ENCODE assay signal across 22 cellular contexts in the genomic region with DNA sequence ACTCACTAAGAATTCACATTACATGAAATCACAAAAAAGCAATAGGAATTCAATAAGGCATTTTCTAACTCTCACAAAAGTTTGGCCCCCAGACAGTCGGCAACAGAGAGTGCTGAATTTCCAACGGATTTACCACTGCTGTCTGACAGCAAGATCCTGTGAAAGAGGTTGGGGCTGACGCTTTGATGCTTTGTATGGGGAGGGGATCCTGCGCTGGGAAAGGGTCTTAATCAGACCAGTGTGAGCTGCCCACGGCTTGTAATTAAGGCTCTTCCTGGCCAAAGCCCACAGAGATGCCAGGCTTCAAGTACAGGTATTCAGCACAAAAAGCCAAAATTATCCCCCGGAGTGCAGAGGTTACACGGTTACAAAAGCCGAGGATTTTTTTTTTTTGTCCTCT.
"Had no signal": no experiment of that assay in that cellular context is flagged by ENCODE, and none has a peak within 500 bp of the region (broad histone marks: within the 10 kb centered on the region; RNA-seq: fewer than 3 reads in every experiment).

No MANE protein-coding gene starts in this region.

- H3K27ac ChIP-seq: left ventricle myocardium inferior, stomach, suprapubic skin, tibial nerve had no signal

- H3K4me3 Mint-ChIP-seq: activated naive CD8-positive, alpha-beta T cell treated with anti-CD3 and anti-CD28 coated beads for 36 hours; activated T-cell treated with anti-CD3 and anti-CD28 coated beads, Interleukin-2, amount 50 U/mL, for 24 hours; activated T-helper 17 cell treated with anti-CD3 and anti-CD28 coated beads, Interleukin-2, amount 50 U/mL, for 72 hours; immature natural killer cell; T-cell; T-helper 2 cell treated with Interferon-gamma antibody and Interleukin-4, amounts not matched to agents 5 μg/mL and 100 μg/mL, for 36 hours had no signal

- H3K36me3 ChIP-seq: left ventricle myocardium inferior, stomach, suprapubic skin, tibial nerve had no signal

- H3K4me1 Mint-ChIP-seq: activated naive CD8-positive, alpha-beta T cell treated with anti-CD3 and anti-CD28 coated beads for 36 hours; activated T-helper 17 cell treated with anti-CD3 and anti-CD28 coated beads, Interleukin-2, amount 50 U/mL, for 72 hours; immature natural killer cell; T-cell had no signal

- H3K27me3 ChIP-seq: stomach, suprapubic skin, tibial nerve had no signal

- H3K4me3 ChIP-seq: left ventricle myocardium inferior, stomach, suprapubic skin, tibial nerve had no signal

- H3K9me3 Mint-ChIP-seq: activated naive CD8-positive, alpha-beta T cell treated with anti-CD3 and anti-CD28 coated beads for 36 hours; activated T-cell treated with anti-CD3 and anti-CD28 coated beads, Interleukin-2, amount 50 U/mL, for 24 hours; activated T-helper 17 cell treated with anti-CD3 and anti-CD28 coated beads, Interleukin-2, amount 50 U/mL, for 72 hours; immature natural killer cell; T-cell; T-helper 2 cell treated with Interferon-gamma antibody and Interleukin-4, amounts not matched to agents 5 μg/mL and 100 μg/mL, for 36 hours had no signal

- H3K27me3 Mint-ChIP-seq: activated naive CD8-positive, alpha-beta T cell treated with anti-CD3 and anti-CD28 coated beads for 36 hours; activated T-cell treated with anti-CD3 and anti-CD28 coated beads, Interleukin-2, amount 50 U/mL, for 24 hours; T-cell had no signal

- DNase-seq: activated CD4-positive, alpha-beta T cell treated with anti-CD3 and anti-CD28 coated beads for 1 hour; activated CD4-positive, alpha-beta T cell treated with anti-CD3 and anti-CD28 coated beads, Interleukin-2, amount 50 U/mL, for 1 hour; activated naive CD8-positive, alpha-beta T cell treated with anti-CD3 and anti-CD28 coated beads for 36 hours; activated T-cell treated with anti-CD3 and anti-CD28 coated beads, Interleukin-2, amount 50 U/mL, for 24 hours; cerebellar nuclear complex; cortex of kidney; effector CD4-positive, alpha-beta T cell; foreskin fibroblast; immature natural killer cell; kidney glomerular epithelial cell; left ventricle myocardium inferior; mammary epithelial cell; retina; stimulated activated CD4-positive, alpha-beta T cell treated with anti-CD3 and anti-CD28 coated beads, Interleukin-1b, Interleukin-23, amount 100 ng/mL, for 48 hours; stomach; T-cell had no signal

- ATAC-seq: activated T-helper 17 cell treated with anti-CD3 and anti-CD28 coated beads, Interleukin-2, amount 50 U/mL, for 72 hours; SK-N-SH treated with all-trans-retinoic acid at 6 μM for 48 hours; T-cell had no signal

- H3K9me3 ChIP-seq: left ventricle myocardium inferior, stomach, suprapubic skin, tibial nerve had no signal

- H3K27ac Mint-ChIP-seq: activated naive CD8-positive, alpha-beta T cell treated with anti-CD3 and anti-CD28 coated beads for 36 hours; activated T-cell treated with anti-CD3 and anti-CD28 coated beads, Interleukin-2, amount 50 U/mL, for 24 hours; activated T-helper 17 cell treated with anti-CD3 and anti-CD28 coated beads, Interleukin-2, amount 50 U/mL, for 72 hours; immature natural killer cell; progenitor cell of endocrine pancreas; T-cell; T-helper 2 cell treated with Interferon-gamma antibody and Interleukin-4, amounts not matched to agents 5 μg/mL and 100 μg/mL, for 36 hours had no signal

- H3K4me1 ChIP-seq: left ventricle myocardium inferior, suprapubic skin, tibial nerve had no signal

- H3K36me3 Mint-ChIP-seq: activated naive CD8-positive, alpha-beta T cell treated with anti-CD3 and anti-CD28 coated beads for 36 hours; immature natural killer cell; T-cell had no signal
